ENCODE assay signal across 31 cellular contexts in the genomic region with DNA sequence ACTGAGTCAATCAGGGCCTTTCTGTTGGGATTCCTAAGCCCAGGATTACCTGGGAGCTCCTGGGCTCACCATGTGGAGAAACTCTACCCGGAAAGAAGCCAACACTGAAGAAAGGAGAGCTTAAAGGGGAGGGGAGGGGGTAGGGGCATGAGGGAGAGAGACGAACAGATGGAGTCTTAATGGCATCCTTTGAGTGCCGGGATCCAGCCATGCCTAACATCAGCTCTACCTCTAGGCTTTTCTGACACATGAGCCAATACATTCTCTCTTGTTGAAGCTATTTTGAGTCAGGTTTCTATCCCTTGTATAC.
"Had no signal": no experiment of that assay in that cellular context is flagged by ENCODE, and none has a peak within 500 bp of the region (broad histone marks: within the 10 kb centered on the region; RNA-seq: fewer than 3 reads in every experiment).

No MANE protein-coding gene starts in this region.

- H3K4me3 Mint-ChIP-seq: dendritic cell treated with granulocyte-macrophage colony-stimulating factor and Interleukin-4, amounts not matched to agents 40 ng/mL and 50 ng/mL, for 4 days; endodermal cell; naive thymus-derived CD4-positive, alpha-beta T cell; nephron; neural progenitor cell; stimulated activated memory B cell treated with anti-CD40 and anti-IgM and Interleukin-4, amounts not matched to agents 10 μg/mL and 1 μg/mL and 100 μg/mL, for 72 hours; type B pancreatic cell had no signal

- H3K36me3 Mint-ChIP-seq: stimulated activated memory B cell treated with anti-CD40 and anti-IgM and Interleukin-4, amounts not matched to agents 10 μg/mL and 1 μg/mL and 100 μg/mL, for 72 hours had no signal

- H3K27ac ChIP-seq: epithelial cell of prostate, foreskin keratinocyte, gastroesophageal sphincter, heart right ventricle, left lung, neural progenitor cell, ovary, psoas muscle, skin epidermis, spleen, testis, tibial artery had no signal

- H3K4me2 ChIP-seq: neural progenitor cell had no signal

- H3K9me3 Mint-ChIP-seq: dendritic cell treated with granulocyte-macrophage colony-stimulating factor and Interleukin-4, amounts not matched to agents 40 ng/mL and 50 ng/mL, for 4 days; endodermal cell; naive thymus-derived CD4-positive, alpha-beta T cell; nephron; neural progenitor cell; stimulated activated memory B cell treated with anti-CD40 and anti-IgM and Interleukin-4, amounts not matched to agents 10 μg/mL and 1 μg/mL and 100 μg/mL, for 72 hours; type B pancreatic cell had no signal

- H3K9ac ChIP-seq: neural progenitor cell had no signal

- H3K27me3 ChIP-seq: foreskin keratinocyte, gastroesophageal sphincter, heart right ventricle, left lung, neural progenitor cell, ovary, spleen, testis, tibial artery had no signal

- H2AFZ ChIP-seq: neural progenitor cell had no signal

- H3K36me3 ChIP-seq: neural progenitor cell, ovary, tibial artery had no signal

- H3K9me3 ChIP-seq: gastroesophageal sphincter, heart right ventricle, left lung, ovary, psoas muscle, spleen, testis, tibial artery had no signal

- DNase-seq: effector CD8-positive, alpha-beta T cell; endodermal cell; heart right ventricle; hippocampal formation; left cardiac atrium; left lung; mesenchymal stem cell; midbrain; naive thymus-derived CD4-positive, alpha-beta T cell; ovary; posterior cingulate gyrus; psoas muscle; right cardiac atrium; spleen; stimulated activated CD4-positive, alpha-beta T cell treated with anti-CD3 and anti-CD28 coated beads, Interleukin-4, amount 100 ng/mL, for 4 hours; stimulated activated naive CD8-positive, alpha-beta T cell treated with anti-CD3 and anti-CD28 coated beads, Interleukin-15, Interleukin-2, amounts not matched to agents 100 U/mL and 50 U/mL, for 24 hours; substantia nigra; testis had no signal

- H3K27me3 Mint-ChIP-seq: dendritic cell treated with granulocyte-macrophage colony-stimulating factor and Interleukin-4, amounts not matched to agents 40 ng/mL and 50 ng/mL, for 4 days; naive thymus-derived CD4-positive, alpha-beta T cell; stimulated activated memory B cell treated with anti-CD40 and anti-IgM and Interleukin-4, amounts not matched to agents 10 μg/mL and 1 μg/mL and 100 μg/mL, for 72 hours; type B pancreatic cell had no signal

- FAIRE-seq: colon, islet of Langerhans had no signal

- H3K4me3 ChIP-seq: gastroesophageal sphincter, heart right ventricle, left lung, neural progenitor cell, ovary, psoas muscle, skin epidermis, spleen, testis, tibial artery had no signal

- H3K4me1 ChIP-seq: foreskin keratinocyte, left lung, neural progenitor cell, psoas muscle, testis had no signal

- ATAC-seq: esophagus mucosa; gastroesophageal sphincter; heart right ventricle; left cardiac atrium; left lung; naive thymus-derived CD4-positive, alpha-beta T cell; psoas muscle; right cardiac atrium; stimulated activated memory B cell treated with anti-CD40 and anti-IgM and Interleukin-4, amounts not matched to agents 10 μg/mL and 1 μg/mL and 100 μg/mL, for 72 hours; stimulated activated naive CD8-positive, alpha-beta T cell treated with anti-CD3 and anti-CD28 coated beads, Interleukin-15, Interleukin-2, amounts not matched to agents 100 U/mL and 50 U/mL, for 24 hours had no signal

- H3K27ac Mint-ChIP-seq: dendritic cell treated with granulocyte-macrophage colony-stimulating factor and Interleukin-4, amounts not matched to agents 40 ng/mL and 50 ng/mL, for 4 days; endodermal cell; nephron; stimulated activated memory B cell treated with anti-CD40 and anti-IgM and Interleukin-4, amounts not matched to agents 10 μg/mL and 1 μg/mL and 100 μg/mL, for 72 hours; type B pancreatic cell had no signal
